18 cellular contexts compared by ENCODE assay signal in the genomic region with DNA sequence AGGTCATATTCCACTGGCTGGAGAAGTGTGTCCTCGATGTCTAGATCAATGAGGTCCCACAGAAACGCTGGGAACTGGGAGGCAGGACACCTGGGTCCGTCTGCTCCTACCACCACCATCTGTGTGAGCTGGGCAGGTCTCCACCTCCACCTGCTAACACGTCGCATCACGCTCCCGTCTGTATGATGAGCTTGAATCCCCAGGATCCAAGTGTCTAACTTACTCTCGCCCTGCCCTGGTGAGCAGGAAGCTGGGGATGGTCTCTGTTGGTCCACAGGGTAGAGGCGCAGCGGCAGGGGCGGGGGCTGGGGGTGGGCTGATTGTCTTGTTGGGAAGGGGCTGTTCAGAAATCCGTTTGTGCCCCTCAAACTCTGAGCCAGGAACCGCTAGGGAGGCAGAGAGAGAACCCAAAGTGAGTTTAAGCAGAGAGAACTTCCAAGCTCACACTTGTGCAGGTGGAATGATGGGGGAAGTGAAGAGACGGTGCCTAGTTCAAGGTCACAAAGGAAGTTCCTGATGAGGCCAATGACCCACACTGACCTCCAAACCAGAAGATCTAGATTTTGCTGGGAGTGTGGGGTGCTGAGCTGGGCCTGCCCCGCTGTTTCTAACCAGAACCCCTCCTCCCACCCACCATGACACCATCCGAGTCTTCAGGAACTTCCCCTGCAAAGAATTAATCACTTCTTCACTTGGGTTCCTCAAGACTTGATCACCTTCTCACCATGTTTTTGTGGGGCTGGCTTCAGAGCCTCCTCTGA. TPM values are rescaled to one million over a fixed set of nuclear protein-coding genes. Genes with fewer than 3 reads are reported as not detected.
DNase-seq lines count a peak whose midpoint lies in the region; ATAC-seq and TF ChIP-seq lines count a peak whose summit lies in the region.
"Had no signal": no experiment of that assay in that cellular context is flagged by ENCODE, and none has a peak within 500 bp of the region (broad histone marks: within the 10 kb centered on the region; RNA-seq: fewer than 3 reads in every experiment).

No MANE protein-coding gene starts in this region.

- H3K27ac Mint-ChIP-seq in activated T-cell treated with anti-CD3 and anti-CD28 coated beads, Interleukin-2, amount 50 U/mL, for 72 hours = peak overlapping the region; percentile 95
- H3K27ac Mint-ChIP-seq in activated T-helper 1 cell treated with anti-CD3 and anti-CD28 coated beads, Interleukin-12 subunit alpha, Interleukin-12 subunit beta, Interleukin-2, Interleukin-4 antibody, amounts not matched to agents 30 ng/mL and 10 ng/mL and 1 ng/mL, durations not matched to agents 14 hours and 24 hours and 36 hours = peak overlapping the region; percentile 97
- H3K27ac Mint-ChIP-seq: mesothelial cell of epicardium had no signal

- peak in 1 of 2 donors; percentile 10 for ATAC-seq in activated T-cell treated with anti-CD3 and anti-CD28 coated beads, Interleukin-2, amount 50 U/mL, for 72 hours (replicated peaks in 1 of 2)
- ATAC-seq in right lobe of liver = peak; percentile 22 to 75 (median 34)
- ATAC-seq in upper lobe of left lung (ENCODE audit: low FRiP score in 2 of 2) = no peak
- ATAC-seq in HG02642 (IDR thresholded peaks at IDR 0.05; ENCODE audit: poor library complexity, unreplicated experiment) = no peak
- ATAC-seq: upper lobe of right lung had no signal

- H3K23ac ChIP-seq in mesenchymal stem cell (ENCODE audit: low read length in 2 of 2) = no peak overlapping the region

- no peak overlapping the region for H2BK15ac ChIP-seq in mesenchymal stem cell (ENCODE audit: low read depth, poor library complexity, severe bottlenecking)

- H3K4me1 Mint-ChIP-seq in activated T-cell treated with anti-CD3 and anti-CD28 coated beads, Interleukin-2, amount 50 U/mL, for 72 hours (ENCODE audit: low read depth) = peaks cover 64% of the 10 kb centered on the region
- peaks cover 56% of the 10 kb centered on the region for H3K4me1 Mint-ChIP-seq in activated T-helper 1 cell treated with anti-CD3 and anti-CD28 coated beads, Interleukin-12 subunit alpha, Interleukin-12 subunit beta, Interleukin-2, Interleukin-4 antibody, amounts not matched to agents 30 ng/mL and 10 ng/mL and 1 ng/mL, durations not matched to agents 14 hours and 24 hours and 36 hours (ENCODE audit: low read depth)

- H4K91ac ChIP-seq in mesenchymal stem cell (ENCODE audit: low read length) = no peak overlapping the region

- TF ChIP-seq EP300 in upper lobe of left lung (IDR thresholded peaks at IDR 0.05) = no peak

- intact Hi-C loops in activated T-helper 1 cell treated with anti-CD3 and anti-CD28 coated beads, Interleukin-12 subunit alpha, Interleukin-12 subunit beta, Interleukin-2, Interleukin-4 antibody, amounts not matched to agents 30 ng/mL and 10 ng/mL and 1 ng/mL, durations not matched to agents 14 hours and 24 hours and 36 hours (cut with micrococcal nuclease) = no loop called here
- intact Hi-C loops in right lobe of liver (cut with DNase I) = no loop called here

- H3K9me3 ChIP-seq in right lobe of liver = no peaks in the 10 kb centered on the region
- no peaks in the 10 kb centered on the region for H3K9me3 ChIP-seq in upper lobe of left lung
- H3K9me3 ChIP-seq in mesenchymal stem cell (ENCODE audit: control insufficient read depth, low read length) = no peaks in the 10 kb centered on the region
- H3K9me3 ChIP-seq: upper lobe of right lung had no signal

- no peak overlapping the region for H2BK120ac ChIP-seq in mesenchymal stem cell (ENCODE audit: low read depth, low read length)

- peak overlapping the region in 1 of 2 experiments; percentile 49 for H2BK12ac ChIP-seq in mesenchymal stem cell (ENCODE audit: low read length in 2 of 2)

- H3K27ac ChIP-seq in right lobe of liver (no peak overlapping the region), upper lobe of left lung (peak overlapping the region in 3 of 4 donors; percentile 30 to 72 (median 58)), mesenchymal stem cell (ENCODE audit: low read length, poor library complexity, severe bottlenecking) (no peak overlapping the region)
- H3K27ac ChIP-seq: parathyroid adenoma had no signal

- H3K4ac ChIP-seq in mesenchymal stem cell (ENCODE audit: low read depth in 1 of 2, low read length in 2 of 2) = no peak overlapping the region

- TF ChIP-seq CTCF in right lobe of liver (IDR thresholded peaks at IDR 0.05) = no peak
- TF ChIP-seq CTCF in upper lobe of left lung (IDR thresholded peaks at IDR 0.05) = no peak

- no peaks in the 10 kb centered on the region for H3K9me3 Mint-ChIP-seq in activated T-cell treated with anti-CD3 and anti-CD28 coated beads, Interleukin-2, amount 50 U/mL, for 72 hours
- no peaks in the 10 kb centered on the region for H3K9me3 Mint-ChIP-seq in activated T-helper 1 cell treated with anti-CD3 and anti-CD28 coated beads, Interleukin-12 subunit alpha, Interleukin-12 subunit beta, Interleukin-2, Interleukin-4 antibody, amounts not matched to agents 30 ng/mL and 10 ng/mL and 1 ng/mL, durations not matched to agents 14 hours and 24 hours and 36 hours
- H3K9me3 Mint-ChIP-seq: mesothelial cell of epicardium had no signal

- TF ChIP-seq POLR2A in right lobe of liver (IDR thresholded peaks at IDR 0.05) (no peak), upper lobe of left lung (IDR thresholded peaks at IDR 0.05) (no peak)

- H3K4me3 Mint-ChIP-seq in activated T-cell treated with anti-CD3 and anti-CD28 coated beads, Interleukin-2, amount 50 U/mL, for 72 hours = peak overlapping the region in 1 of 2 donors; percentile 73
- peak overlapping the region; percentile 15 for H3K4me3 Mint-ChIP-seq in activated T-helper 1 cell treated with anti-CD3 and anti-CD28 coated beads, Interleukin-12 subunit alpha, Interleukin-12 subunit beta, Interleukin-2, Interleukin-4 antibody, amounts not matched to agents 30 ng/mL and 10 ng/mL and 1 ng/mL, durations not matched to agents 14 hours and 24 hours and 36 hours
- H3K4me3 Mint-ChIP-seq: mesothelial cell of epicardium had no signal

- H3K14ac ChIP-seq in mesenchymal stem cell (ENCODE audit: low read length in 2 of 2) = no peak overlapping the region

- no peak overlapping the region for H3K18ac ChIP-seq in mesenchymal stem cell (ENCODE audit: low read depth in 1 of 2, low read length in 2 of 2)

- no peaks in the 10 kb centered on the region for H3K27me3 ChIP-seq in right lobe of liver
- H3K27me3 ChIP-seq in upper lobe of left lung = no peaks in the 10 kb centered on the region
- no peaks in the 10 kb centered on the region for H3K27me3 ChIP-seq in mesenchymal stem cell (ENCODE audit: control insufficient read depth in 1 of 2, insufficient read depth in 1 of 2, low read length in 2 of 2)
- H3K27me3 ChIP-seq: upper lobe of right lung had no signal

- DNase-seq in activated T-cell treated with anti-CD3 and anti-CD28 coated beads, Interleukin-2, amount 50 U/mL, for 72 hours = peak; percentile 48 to 49
- DNase-seq in activated T-cell treated with anti-CD3 and anti-CD28 coated beads for 4 hours (no peak), right lobe of liver (no peak), upper lobe of left lung (no peak), mesenchymal stem cell (no peak), kidney tubule cell (ENCODE audit: low spot score) (no peak)
- no peak for DNase-seq in activated T-helper 1 cell treated with anti-CD3 and anti-CD28 coated beads, Interleukin-12 subunit alpha, Interleukin-12 subunit beta, Interleukin-2, Interleukin-4 antibody, amounts not matched to agents 30 ng/mL and 10 ng/mL and 1 ng/mL, durations not matched to agents 14 hours and 24 hours and 36 hours (ENCODE audit: low spot score)
- DNase-seq: ACHN, activated gamma-delta T cell, MM.1S, NCI-H2107, upper lobe of right lung had no signal

- no peak overlapping the region for H4K8ac ChIP-seq in mesenchymal stem cell (ENCODE audit: low read length)

- no peaks in the 10 kb centered on the region for H3K27me3 Mint-ChIP-seq in activated T-cell treated with anti-CD3 and anti-CD28 coated beads, Interleukin-2, amount 50 U/mL, for 72 hours (ENCODE audit: low read depth)
- H3K27me3 Mint-ChIP-seq in activated T-helper 1 cell treated with anti-CD3 and anti-CD28 coated beads, Interleukin-12 subunit alpha, Interleukin-12 subunit beta, Interleukin-2, Interleukin-4 antibody, amounts not matched to agents 30 ng/mL and 10 ng/mL and 1 ng/mL, durations not matched to agents 14 hours and 24 hours and 36 hours (ENCODE audit: insufficient read depth) = no peaks in the 10 kb centered on the region

- no peak overlapping the region for H2AK5ac ChIP-seq in mesenchymal stem cell (ENCODE audit: low read length, severe bottlenecking)

- H3K4me3 ChIP-seq in right lobe of liver (no peak overlapping the region), upper lobe of left lung (no peak overlapping the region), mesenchymal stem cell (ENCODE audit: insufficient read depth in 1 of 2, low read depth in 1 of 2, low read length in 2 of 2) (no peak overlapping the region)
- H3K4me3 ChIP-seq: upper lobe of right lung had no signal

- H3K79me1 ChIP-seq in mesenchymal stem cell (replicated peaks; ENCODE audit: low read length, poor library complexity, severe bottlenecking) = no peaks in the 10 kb centered on the region

- H2BK5ac ChIP-seq in mesenchymal stem cell (ENCODE audit: low read depth, low read length, poor library complexity, severe bottlenecking) = no peak overlapping the region

- H3K4me1 ChIP-seq in right lobe of liver (peaks cover 0 to 6% (median 0%) of the 10 kb centered on the region in 4 donors), upper lobe of left lung (peaks cover 16 to 25% (median 18%) of the 10 kb centered on the region in 4 donors), mesenchymal stem cell (ENCODE audit: control insufficient read depth, insufficient read depth, low read depth, low read length) (peaks cover 20% of the 10 kb centered on the region)
- H3K4me1 ChIP-seq: parathyroid adenoma had no signal

- 75% methylated on average over 9 of the region's 16 CpGs for WGBS in right lobe of liver (ENCODE audit: insufficient coverage, low coverage, low lambda C conversion rate, missing lambda C conversion rate)
- WGBS in upper lobe of left lung, 2 donors = 91 to 94% methylated on average over 10 to 16 of the region's 16 CpGs
- WGBS in mesenchymal stem cell = 96% methylated on average over 13 of the region's 16 CpGs

- H3K36me3 Mint-ChIP-seq in activated T-cell treated with anti-CD3 and anti-CD28 coated beads, Interleukin-2, amount 50 U/mL, for 72 hours (ENCODE audit: insufficient read depth in 2 of 2) = peaks cover 27 to 47% of the 10 kb centered on the region in 2 donors
- peaks cover 62% of the 10 kb centered on the region for H3K36me3 Mint-ChIP-seq in activated T-helper 1 cell treated with anti-CD3 and anti-CD28 coated beads, Interleukin-12 subunit alpha, Interleukin-12 subunit beta, Interleukin-2, Interleukin-4 antibody, amounts not matched to agents 30 ng/mL and 10 ng/mL and 1 ng/mL, durations not matched to agents 14 hours and 24 hours and 36 hours (ENCODE audit: low read depth)

- H2AFZ ChIP-seq in mesenchymal stem cell (ENCODE audit: low read depth, low read length) = no peak overlapping the region
- H2AFZ ChIP-seq: parathyroid adenoma had no signal

- H3K36me3 ChIP-seq in right lobe of liver (peaks cover 7 to 66% (median 29%) of the 10 kb centered on the region in 4 donors), upper lobe of left lung (peaks cover 28 to 100% (median 82%) of the 10 kb centered on the region in 4 donors), mesenchymal stem cell (ENCODE audit: control insufficient read depth in 1 of 2, insufficient read depth in 2 of 2, low read depth in 1 of 2, low read length in 2 of 2) (peaks cover 40 to 65% of the 10 kb centered on the region in 2 experiments)

- H3K4me2 ChIP-seq in mesenchymal stem cell (ENCODE audit: low read length, poor library complexity, severe bottlenecking) = no peak overlapping the region

- no peak overlapping the region for H3K9ac ChIP-seq in mesenchymal stem cell (ENCODE audit: low read length)
- H3K9ac ChIP-seq: parathyroid adenoma had no signal

RNA-seq across cellular contexts. Expression of a gene that starts 21.1 kb away (rescaled TPM):
- total RNA-seq in activated T-cell treated with anti-CD3 and anti-CD28 coated beads, Interleukin-2, amount 50 U/mL, for 72 hours = not detected
- not detected in 2 replicates for total RNA-seq in activated T-helper 1 cell treated with anti-CD3 and anti-CD28 coated beads, Interleukin-12 subunit alpha, Interleukin-12 subunit beta, Interleukin-2, Interleukin-4 antibody, amounts not matched to agents 30 ng/mL and 10 ng/mL and 1 ng/mL, durations not matched to agents 14 hours and 24 hours and 36 hours
- total RNA-seq in right lobe of liver (1,000 to 10,000 TPM; 3,162 to 5,107 (median 3,869) TPM), upper lobe of left lung (1 to 10 TPM in 4 of 6 donors, not detected in 2; 2.2 to 5.5 (median 4.0) TPM)
- not detected for polyA plus RNA-seq in mesenchymal stem cell (2013, experiment 1 of 2)
- polyA plus RNA-seq in mesenchymal stem cell (2013, experiment 2 of 2) = not detected
- total RNA-seq: HT-29; mesothelial cell of epicardium; T-helper 1 cell treated with Interleukin-12 subunit alpha and Interleukin-12 subunit beta and Interleukin-4 antibody, amounts not matched to agents 30 ng/mL and 1 ng/mL, for 36 hours had no signal

RNA-seq across cellular contexts. Expression of a gene that starts 27.9 kb away (rescaled TPM):
- not detected for total RNA-seq in activated T-cell treated with anti-CD3 and anti-CD28 coated beads, Interleukin-2, amount 50 U/mL, for 72 hours
- not detected in 2 replicates for total RNA-seq in activated T-helper 1 cell treated with anti-CD3 and anti-CD28 coated beads, Interleukin-12 subunit alpha, Interleukin-12 subunit beta, Interleukin-2, Interleukin-4 antibody, amounts not matched to agents 30 ng/mL and 10 ng/mL and 1 ng/mL, durations not matched to agents 14 hours and 24 hours and 36 hours
- total RNA-seq in right lobe of liver (over 10,000 TPM; 11,577 to 28,471 (median 22,756) TPM), upper lobe of left lung (10 to 100 TPM in 4 of 6 donors, 1 to 10 TPM in 1, not detected in 1; 1.8 to 17.9 (median 12.0) TPM)
- not detected for polyA plus RNA-seq in mesenchymal stem cell (2013, experiment 1 of 2)
- not detected for polyA plus RNA-seq in mesenchymal stem cell (2013, experiment 2 of 2)
- total RNA-seq: cardiac septum; HT-29; mesothelial cell of epicardium; T-helper 1 cell treated with Interleukin-12 subunit alpha and Interleukin-12 subunit beta and Interleukin-4 antibody, amounts not matched to agents 30 ng/mL and 1 ng/mL, for 36 hours had no signal

RNA-seq across cellular contexts. Expression of a gene that starts 37.0 kb away (rescaled TPM):
- total RNA-seq in activated T-cell treated with anti-CD3 and anti-CD28 coated beads, Interleukin-2, amount 50 U/mL, for 72 hours = 100 to 1,000 TPM; 204 to 246 TPM
- 178 and 182 TPM in 2 replicates for total RNA-seq in activated T-helper 1 cell treated with anti-CD3 and anti-CD28 coated beads, Interleukin-12 subunit alpha, Interleukin-12 subunit beta, Interleukin-2, Interleukin-4 antibody, amounts not matched to agents 30 ng/mL and 10 ng/mL and 1 ng/mL, durations not matched to agents 14 hours and 24 hours and 36 hours
- total RNA-seq in right lobe of liver = 10 to 100 TPM in 3 of 6 experiments, 1 to 10 TPM in 3; 4.7 to 15.1 (median 9.8) TPM
- 100 to 1,000 TPM in 1 of 6 donors, 10 to 100 TPM in 5; 38.3 to 152 (median 61.5) TPM for total RNA-seq in upper lobe of left lung
- 18.5 TPM for polyA plus RNA-seq in mesenchymal stem cell (2013, experiment 1 of 2)
- 17.8 TPM for polyA plus RNA-seq in mesenchymal stem cell (2013, experiment 2 of 2)

Comparison
In these comparisons a context has a peak if more than half of its experiments do, and no peak if none do; other contexts are left out.
1. DNase-seq: peak in activated T-cell treated with anti-CD3 and anti-CD28 coated beads, Interleukin-2, amount 50 U/mL, for 72 hours (2 of 2); none in activated T-cell treated with anti-CD3 and anti-CD28 coated beads for 4 hours (single experiment), activated T-helper 1 cell treated with anti-CD3 and anti-CD28 coated beads, Interleukin-12 subunit alpha, Interleukin-12 subunit beta, Interleukin-2, Interleukin-4 antibody, amounts not matched to agents 30 ng/mL and 10 ng/mL and 1 ng/mL, durations not matched to agents 14 hours and 24 hours and 36 hours (single experiment), right lobe of liver (0 of 3), upper lobe of left lung (0 of 2), mesenchymal stem cell (single experiment) and kidney tubule cell (single experiment).
2. ATAC-seq: peak in right lobe of liver (4 of 4); none in upper lobe of left lung (0 of 2) and HG02642 (single experiment).
3. H3K27ac ChIP-seq: peak in upper lobe of left lung (3 of 4); none in right lobe of liver (0 of 3) and mesenchymal stem cell (single experiment).
4. RNA of a gene that starts 21.1 kb away (total RNA-seq): 3,162 to 5,107 TPM in right lobe of liver; 2.2 to 5.5 TPM in upper lobe of left lung, not detected in activated T-cell treated with anti-CD3 and anti-CD28 coated beads, Interleukin-2, amount 50 U/mL, for 72 hours and not detected in activated T-helper 1 cell treated with anti-CD3 and anti-CD28 coated beads, Interleukin-12 subunit alpha, Interleukin-12 subunit beta, Interleukin-2, Interleukin-4 antibody, amounts not matched to agents 30 ng/mL and 10 ng/mL and 1 ng/mL, durations not matched to agents 14 hours and 24 hours and 36 hours; every median in the first group is over 100 times any median in the second.
5. RNA of a gene that starts 27.9 kb away (total RNA-seq): 11,577 to 28,471 TPM in right lobe of liver; 1.8 to 17.9 TPM in upper lobe of left lung, not detected in activated T-cell treated with anti-CD3 and anti-CD28 coated beads, Interleukin-2, amount 50 U/mL, for 72 hours and not detected in activated T-helper 1 cell treated with anti-CD3 and anti-CD28 coated beads, Interleukin-12 subunit alpha, Interleukin-12 subunit beta, Interleukin-2, Interleukin-4 antibody, amounts not matched to agents 30 ng/mL and 10 ng/mL and 1 ng/mL, durations not matched to agents 14 hours and 24 hours and 36 hours; every median in the first group is over 100 times any median in the second.